Comparison of ENCODE assay signal across 17 cellular contexts in genomic region chr12:40216516-40217288, GRCh38. TPM values are rescaled to one million over a fixed set of nuclear protein-coding genes. Genes with fewer than 3 reads are reported as not detected.
DNase-seq lines count a peak whose midpoint lies in the region; ATAC-seq, FAIRE-seq and TF ChIP-seq lines count a peak whose summit lies in the region.
"Had no signal": no experiment of that assay in that cellular context is flagged by ENCODE, and none has a peak within 500 bp of the region (broad histone marks: within the 10 kb centered on the region; RNA-seq: fewer than 3 reads in every experiment).

No MANE protein-coding gene starts in this region.

- TF ChIP-seq POLR2A in right lobe of liver (IDR thresholded peaks at IDR 0.05) (no peak), HepG2 (IDR thresholded peaks at IDR 0.05; ENCODE audit: insufficient read depth in 1 of 2, low read depth in 2 of 2, low read length in 2 of 2) (no peak)

- no peak for TF ChIP-seq EP300 in HepG2 (IDR thresholded peaks at IDR 0.05; ENCODE audit: low read depth in 2 of 2, low read length in 2 of 2)
- TF ChIP-seq EP300 in HepG2 (CRISPR knock-in tag; IDR thresholded peaks at IDR 0.05; ENCODE audit: borderline replicate concordance) = no peak

- DNase-seq in right lobe of liver (no peak), HepG2 (ENCODE audit: low spot score) (no peak), SKM-1 (lab: John Stamatoyannopoulos, UW; ENCODE audit: unreplicated experiment) (peak; percentile 27), left lung (no peak), NCI-H128 (lab: John Stamatoyannopoulos, UW; ENCODE audit: unreplicated experiment) (no peak), NCI-H1436 (lab: John Stamatoyannopoulos, UW) (no peak)
- DNase-seq in stimulated activated CD4-positive, alpha-beta T cell treated with anti-CD3 and anti-CD28 coated beads, Interleukin-2, amount 100 ng/mL, for 24 hours = no peak
- DNase-seq in activated CD4-positive, alpha-beta T cell treated with anti-CD3 and anti-CD28 coated beads, Interleukin-2, amount 50 U/mL, for 1 hour = no peak
- DNase-seq: Karpas-422; natural killer cell; NCI-H1694; stimulated activated CD4-positive, alpha-beta T cell treated with anti-CD3 and anti-CD28 coated beads, Interleukin-12 subunit alpha, Interleukin-12 subunit beta, amount 100 ng/mL, for 4 hours; stimulated activated naive CD8-positive, alpha-beta T cell treated with anti-CD3 and anti-CD28 coated beads, Interleukin-15, Interleukin-2, amounts not matched to agents 100 U/mL and 50 U/mL, for 24 hours had no signal

- CTCF ChIA-PET in HepG2 (lab: Yijun Ruan, JAX; ENCODE audit: low intra/inter-chr PET ratio, low total read pairs) = no interaction called here

- TF ChIP-seq CTCF in right lobe of liver (IDR thresholded peaks at IDR 0.05) = no peak
- TF ChIP-seq CTCF in HepG2 (CRISPR knock-in tag; IDR thresholded peaks at IDR 0.05) = no peak
- no peak for TF ChIP-seq CTCF in left lung (IDR thresholded peaks at IDR 0.05)

- H3K9ac ChIP-seq in HepG2 (ENCODE audit: insufficient read depth, low read depth, low read length) = no peak overlapping the region

- intact Hi-C loops in right lobe of liver (cut with DNase I) = no loop called here
- intact Hi-C loops in HepG2 (cut with micrococcal nuclease; ENCODE audit: unreplicated experiment) = no loop called here
- intact Hi-C loops in left lung (cut with DNase I) = no loop called here

- no peaks in the 10 kb centered on the region for H3K27me3 ChIP-seq in right lobe of liver
- no peaks in the 10 kb centered on the region for H3K27me3 ChIP-seq in HepG2 (ENCODE audit: control insufficient read depth in 1 of 2, insufficient read depth in 2 of 2, low read length in 2 of 2)
- H3K27me3 ChIP-seq in left lung = no peaks in the 10 kb centered on the region

- FAIRE-seq in HepG2 (lab: Jason Lieb, UNC) = no peak
- FAIRE-seq: RCC 7860 had no signal

- H3K4me2 ChIP-seq in HepG2 (ENCODE audit: low read depth, low read length) = no peak overlapping the region

- ATAC-seq in right lobe of liver = peak; percentile 50 to 88 (median 69)
- ATAC-seq in HepG2 = no peak
- peak; percentile 91 for ATAC-seq in left lung
- ATAC-seq: natural killer cell; stimulated activated naive CD8-positive, alpha-beta T cell treated with anti-CD3 and anti-CD28 coated beads, Interleukin-15, Interleukin-2, amounts not matched to agents 100 U/mL and 50 U/mL, for 24 hours had no signal

- no peaks in the 10 kb centered on the region for H4K20me1 ChIP-seq in HepG2 (ENCODE audit: insufficient read depth, low read length)

- H3K36me3 ChIP-seq in right lobe of liver (no peaks in the 10 kb centered on the region), HepG2 (replicated peaks in 1 of 2; ENCODE audit: control insufficient read depth in 1 of 2, insufficient read depth in 2 of 2, low read length in 2 of 2) (no peaks in the 10 kb centered on the region), left lung (no peaks in the 10 kb centered on the region)
- H3K36me3 ChIP-seq: prostate gland had no signal

- in situ Hi-C loops in HepG2 (cut with HindIII; ENCODE audit: extremely low pct_ligation_motif_present, low pct_unique_long_range_greater_than_20kb) = no loop called here

- POLR2A ChIA-PET in HepG2 (lab: Yijun Ruan, JAX) = no interaction called here

- H3K27ac ChIP-seq in right lobe of liver (no peak overlapping the region), HepG2 (ENCODE audit: extremely low read length, insufficient read depth, low read length) (no peak overlapping the region), left lung (peak overlapping the region; percentile 67 to 81)
- H3K27ac ChIP-seq: prostate gland, VCaP had no signal

- no peak overlapping the region for H3K4me3 ChIP-seq in right lobe of liver
- no peak overlapping the region for H3K4me3 ChIP-seq in HepG2 (replicated peaks in 1 of 3; ENCODE audit: insufficient read depth in 1 of 3, low read depth in 2 of 3, low read length in 3 of 3)
- H3K4me3 ChIP-seq in left lung = no peak overlapping the region
- H3K4me3 ChIP-seq: prostate gland had no signal

- no peak for TF ChIP-seq RAD21 in HepG2 (CRISPR knock-in tag; IDR thresholded peaks at IDR 0.05)

- H3K4me1 ChIP-seq in right lobe of liver = peaks cover 0 to 9% (median 0%) of the 10 kb centered on the region in 4 donors
- no peaks in the 10 kb centered on the region for H3K4me1 ChIP-seq in HepG2 (ENCODE audit: insufficient read depth, low read length)
- peaks cover 0 to 32% of the 10 kb centered on the region in 2 donors for H3K4me1 ChIP-seq in left lung
- H3K4me1 ChIP-seq: prostate gland had no signal

- H3K9me3 ChIP-seq in right lobe of liver (no peaks in the 10 kb centered on the region), HepG2 (ENCODE audit: low read length) (no peaks in the 10 kb centered on the region), left lung (peaks cover 0 to 16% of the 10 kb centered on the region in 2 donors)
- H3K9me3 ChIP-seq: prostate gland had no signal

- H2AFZ ChIP-seq in HepG2 (ENCODE audit: low read length) = no peak overlapping the region

- H3K79me2 ChIP-seq in HepG2 (ENCODE audit: insufficient read depth, low read length) = no peaks in the 10 kb centered on the region

- no TSS peak for BruUV-seq in HepG2 (replicated peaks; lab: Mats Ljungman, UMichigan)

TF ChIP-seq in HepG2, 621 proteins besides CTCF, POLR2A, EP300 and RAD21 (continues in another document):
- TF ChIP-seq, protein P1, sequence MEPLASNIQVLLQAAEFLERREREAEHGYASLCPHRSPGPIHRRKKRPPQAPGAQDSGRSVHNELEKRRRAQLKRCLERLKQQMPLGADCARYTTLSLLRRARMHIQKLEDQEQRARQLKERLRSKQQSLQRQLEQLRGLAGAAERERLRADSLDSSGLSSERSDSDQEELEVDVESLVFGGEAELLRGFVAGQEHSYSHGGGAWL (CRISPR knock-in tag; IDR thresholded peaks at IDR 0.05) = no peak
- TF ChIP-seq ZNF367 (CRISPR knock-in tag; IDR thresholded peaks at IDR 0.05; ENCODE audit: borderline replicate concordance) (no peak), TGIF2 (CRISPR knock-in tag; IDR thresholded peaks at IDR 0.05) (no peak), ZBTB38 (CRISPR knock-in tag; IDR thresholded peaks at IDR 0.05) (no peak), SMARCE1 (IDR thresholded peaks at IDR 0.05; ENCODE audit: borderline replicate concordance) (no peak), CREB1 (IDR thresholded peaks at IDR 0.05) (no peak), CREB1 (CRISPR knock-in tag; IDR thresholded peaks at IDR 0.05) (no peak), FOXP1 (IDR thresholded peaks at IDR 0.05) (no peak), FOXP1 (CRISPR knock-in tag; IDR thresholded peaks at IDR 0.05) (no peak), ZSCAN21 (CRISPR knock-in tag; IDR thresholded peaks at IDR 0.05; ENCODE audit: borderline replicate concordance) (no peak), ZSCAN25 (CRISPR knock-in tag; IDR thresholded peaks at IDR 0.05) (no peak), ZNF362 (CRISPR knock-in tag; IDR thresholded peaks at IDR 0.05; ENCODE audit: borderline replicate concordance) (no peak)
- TF ChIP-seq, protein P2, sequence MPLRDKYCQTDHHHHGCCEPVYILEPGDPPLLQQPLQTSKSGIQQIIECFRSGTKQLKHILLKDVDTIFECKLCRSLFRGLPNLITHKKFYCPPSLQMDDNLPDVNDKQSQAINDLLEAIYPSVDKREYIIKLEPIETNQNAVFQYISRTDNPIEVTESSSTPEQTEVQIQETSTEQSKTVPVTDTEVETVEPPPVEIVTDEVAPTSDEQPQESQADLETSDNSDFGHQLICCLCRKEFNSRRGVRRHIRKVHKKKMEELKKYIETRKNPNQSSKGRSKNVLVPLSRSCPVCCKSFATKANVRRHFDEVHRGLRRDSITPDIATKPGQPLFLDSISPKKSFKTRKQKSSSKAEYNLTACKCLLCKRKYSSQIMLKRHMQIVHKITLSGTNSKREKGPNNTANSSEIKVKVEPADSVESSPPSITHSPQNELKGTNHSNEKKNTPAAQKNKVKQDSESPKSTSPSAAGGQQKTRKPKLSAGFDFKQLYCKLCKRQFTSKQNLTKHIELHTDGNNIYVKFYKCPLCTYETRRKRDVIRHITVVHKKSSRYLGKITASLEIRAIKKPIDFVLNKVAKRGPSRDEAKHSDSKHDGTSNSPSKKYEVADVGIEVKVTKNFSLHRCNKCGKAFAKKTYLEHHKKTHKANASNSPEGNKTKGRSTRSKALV (CRISPR knock-in tag; IDR thresholded peaks at IDR 0.05) = no peak

RNA-seq across cellular contexts. Expression of gene LRRK2, which starts 8.1 kb away (rescaled TPM):
- total RNA-seq in right lobe of liver (10 to 100 TPM in 1 of 6 experiments, 1 to 10 TPM in 5; 4.1 to 19.1 (median 6.1) TPM), HepG2 (2016; rRNA removed; fragmentation: Illumina TruSeq; extraction: Trizol) (not detected in 2 replicates), left lung (100 to 1,000 TPM; 351 to 515 TPM)
- total RNA-seq in HepG2 (2016; cell fraction: cytosol; rRNA removed; fragmentation: Illumina TruSeq; extraction: Trizol; ENCODE audit: low read depth) = not detected in 2 replicates
- not detected in 2 replicates for total RNA-seq in HepG2 (2016; cell fraction: insoluble cytoplasmic fraction; rRNA removed; fragmentation: Illumina TruSeq; extraction: Trizol)
- total RNA-seq in HepG2 (2016; cell fraction: membrane; rRNA removed; fragmentation: Illumina TruSeq; extraction: Trizol) = not detected in 2 replicates
- not detected in 2 replicates for total RNA-seq in HepG2 (2016; cell fraction: nucleus; rRNA removed; fragmentation: Illumina TruSeq; extraction: Trizol)
- not detected in 2 replicates for polyA plus RNA-seq in HepG2 (2011; rRNA removed)
- not detected in 2 replicates for polyA plus RNA-seq in HepG2 (2011; cell fraction: cytosol; rRNA removed)
- 0.02 TPM in 2 replicates for polyA plus RNA-seq in HepG2 (2011; cell fraction: nucleus; rRNA removed)
- polyA plus RNA-seq in HepG2 (2012) = not detected in 2 replicates
- not detected in 2 replicates for polyA plus RNA-seq in HepG2 (2016; cell fraction: cytosol; fragmentation: Illumina TruSeq; extraction: Trizol; ENCODE audit: low read depth)
- not detected in 2 replicates for polyA plus RNA-seq in HepG2 (2016; cell fraction: insoluble cytoplasmic fraction; fragmentation: Illumina TruSeq; extraction: Trizol; ENCODE audit: low read depth)
- not detected in 2 replicates for polyA plus RNA-seq in HepG2 (2016; cell fraction: membrane; fragmentation: Illumina TruSeq; extraction: Trizol; ENCODE audit: low read depth)
- not detected in 2 replicates for polyA plus RNA-seq in HepG2 (2016; cell fraction: nucleus; fragmentation: Illumina TruSeq; extraction: Trizol; ENCODE audit: insufficient read depth, low read depth)
- polyA minus RNA-seq in HepG2 (2011; rRNA and poly(A)+ RNA removed; ENCODE audit: low replicate concordance) = 0.21 TPM in 1 of 2 replicates, not detected in the other
- polyA minus RNA-seq in HepG2 (2011; cell fraction: cytosol; rRNA and poly(A)+ RNA removed) = not detected in 2 replicates
- polyA minus RNA-seq in HepG2 (2011; cell fraction: nucleus; rRNA and poly(A)+ RNA removed) = not detected in 2 replicates
- total RNA-seq: activated T-helper 2 cell treated with anti-CD3 and anti-CD28 coated beads, Interferon-gamma antibody, Interleukin-2, Interleukin-4, amounts not matched to agents 10 μg/mL and 5 μg/mL and 100 μg/mL, durations not matched to agents 14 hours and 24 hours and 36 hours had no signal

Comparison
In these comparisons a context has a peak if more than half of its experiments do, and no peak if none do; other contexts are left out.
1. H3K27ac ChIP-seq: peak in left lung (2 of 2); none in right lobe of liver (0 of 3) and HepG2 (single experiment).
2. RNA of gene LRRK2, which starts 8.1 kb away (total RNA-seq): 351 to 515 TPM in left lung; 4.1 to 19.1 TPM in right lobe of liver and not detected in HepG2; every median in the first group is over 10 times any median in the second.